In the genomic region with DNA sequence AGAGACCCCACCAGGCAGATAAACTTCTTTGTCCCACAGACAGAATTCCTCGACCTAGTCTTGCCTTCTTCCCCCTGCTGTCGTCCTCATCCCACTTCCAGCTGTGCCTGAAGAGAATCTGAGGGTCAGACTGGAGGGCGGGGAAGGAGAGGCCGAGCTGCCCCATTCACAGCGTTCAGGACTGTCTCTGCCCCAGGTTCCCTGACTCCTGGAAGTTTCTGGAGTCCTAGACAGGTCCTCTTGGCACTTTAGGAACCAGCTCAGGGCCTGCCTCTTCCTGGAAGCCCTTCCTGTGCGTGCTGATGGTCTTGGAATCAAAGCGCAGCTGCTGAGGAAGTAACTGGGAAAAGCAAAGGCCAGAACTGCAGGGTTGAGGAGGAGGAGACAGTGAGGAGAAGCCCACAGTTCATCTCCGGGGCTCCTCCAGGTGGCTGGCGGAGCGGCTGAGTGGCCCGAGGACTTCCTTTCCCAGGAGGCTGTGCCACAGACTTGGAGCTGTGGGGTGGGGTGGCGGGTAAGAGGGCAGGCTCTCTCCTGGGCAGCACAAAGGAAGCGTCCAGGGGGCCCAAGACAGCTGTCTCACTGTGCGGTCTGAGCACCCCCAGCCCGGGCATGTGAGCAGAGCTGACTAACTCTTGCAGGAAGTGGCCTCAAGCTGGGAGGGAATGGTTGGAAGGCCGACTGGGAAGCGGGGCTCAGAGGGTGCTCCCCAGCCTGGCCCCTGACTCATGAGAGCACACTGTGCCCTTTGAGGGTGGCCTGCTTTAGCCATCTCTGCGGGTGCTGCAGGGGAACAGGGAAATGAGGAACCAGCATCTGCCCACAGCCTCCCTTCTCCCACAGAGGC, we compare ENCODE assay signal across 12 cellular contexts. TPM values are rescaled to one million over a fixed set of nuclear protein-coding genes. Genes with fewer than 3 reads are reported as not detected.
DNase-seq lines count a peak whose midpoint lies in the region; ATAC-seq and TF ChIP-seq lines count a peak whose summit lies in the region.
"Had no signal": no experiment of that assay in that cellular context is flagged by ENCODE, and none has a peak within 500 bp of the region (broad histone marks: within the 10 kb centered on the region; RNA-seq: fewer than 3 reads in every experiment).

No MANE protein-coding gene starts in this region.

- H3K36me3 ChIP-seq in RWPE2 (ENCODE audit: low read depth), result no peaks in the 10 kb centered on the region
- H3K36me3 ChIP-seq: gastrocnemius medialis, neutrophil had no signal

- H2BK5ac ChIP-seq in H9 (ENCODE audit: insufficient read length, low read length), result no peak overlapping the region

- no peak overlapping the region for H3K56ac ChIP-seq in H9 (ENCODE audit: insufficient read length, low read depth, low read length)

- no peak overlapping the region for H2AK5ac ChIP-seq in H9 (ENCODE audit: insufficient read length, low read length)

- peak overlapping the region; percentile 40 for H3K18ac ChIP-seq in H9 (ENCODE audit: insufficient read length, low read depth, low read length)

- H3K4me1 Mint-ChIP-seq in H9, result peaks cover 47 to 48% of the 10 kb centered on the region in 2 experiments

- H3K27ac ChIP-seq in H9 (ENCODE audit: insufficient read length, low read depth, low read length) (no peak overlapping the region), RWPE2 (ENCODE audit: poor library complexity, severe bottlenecking) (peak overlapping the region; percentile 91)
- H3K27ac ChIP-seq: gastrocnemius medialis, neutrophil, VCaP had no signal

- H2BK120ac ChIP-seq in H9 (ENCODE audit: low read depth, low read length, poor library complexity, severe bottlenecking), result no peak overlapping the region

- H3K23me2 ChIP-seq in H9 (ENCODE audit: insufficient read length, low read depth, low read length, poor library complexity, severe bottlenecking), result no peaks in the 10 kb centered on the region

- ATAC-seq in RWPE2 (ENCODE audit: low read depth) (peak; percentile 52), GM19397 (IDR thresholded peaks at IDR 0.05; ENCODE audit: unreplicated experiment) (no peak), GM18519 (IDR thresholded peaks at IDR 0.05; ENCODE audit: low FRiP score, unreplicated experiment) (no peak)
- ATAC-seq: gastrocnemius medialis had no signal

- H4K5ac ChIP-seq in H9 (ENCODE audit: insufficient read length, low read depth, low read length), result no peak overlapping the region

- H2AFZ ChIP-seq in H9 (ENCODE audit: low read length), result no peak overlapping the region

- no CpG with 5 or more reads among the region's 18 CpGs for WGBS in H9 (ENCODE audit: extremely low coverage, insufficient read length, low lambda C conversion rate)

- H3K79me2 ChIP-seq in H9 (ENCODE audit: insufficient read depth, low read length), result no peaks in the 10 kb centered on the region

- H3K79me1 ChIP-seq in H9 (ENCODE audit: insufficient read depth, low read depth, low read length, poor library complexity, severe bottlenecking), result no peaks in the 10 kb centered on the region

- H2BK20ac ChIP-seq in H9 (ENCODE audit: low read depth, low read length, poor library complexity, severe bottlenecking), result no peak overlapping the region

- H4K20me1 ChIP-seq in H9 (ENCODE audit: control insufficient read depth, insufficient read depth, insufficient read length), result no peaks in the 10 kb centered on the region

- H3K9me3 Mint-ChIP-seq in H9, result no peaks in the 10 kb centered on the region; a peak in 1 of 5 replicates

- no peak overlapping the region for H3K4me3 ChIP-seq in RWPE2 (ENCODE audit: severe bottlenecking)
- H3K4me3 ChIP-seq: gastrocnemius medialis had no signal

- no peaks in the 10 kb centered on the region for H3K36me3 Mint-ChIP-seq in H9 (ENCODE audit: insufficient read depth in 1 of 3, low read depth in 3 of 3)
- H3K36me3 Mint-ChIP-seq: activated naive CD8-positive, alpha-beta T cell had no signal

- no peak overlapping the region for H2BK12ac ChIP-seq in H9 (ENCODE audit: insufficient read length, low read depth, low read length)

- peak overlapping the region; percentile 52; the same call in 1 of the 2 replicates for H3K14ac ChIP-seq in H9 (ENCODE audit: insufficient read depth, low read length)

- no peak overlapping the region for H4K91ac ChIP-seq in H9 (ENCODE audit: insufficient read length, low read depth, low read length)

- TF ChIP-seq CTCF in H9 (conservative IDR thresholded peaks at IDR 0.05), result no peak
- TF ChIP-seq CTCF in RWPE2 (IDR thresholded peaks at IDR 0.05; ENCODE audit: poor library complexity, severe bottlenecking), result no peak

- H3K4me1 ChIP-seq in H9 (ENCODE audit: insufficient read depth, low read length) (no peaks in the 10 kb centered on the region), RWPE2 (ENCODE audit: insufficient read depth, poor library complexity, severe bottlenecking) (peaks cover 52% of the 10 kb centered on the region)
- H3K4me1 ChIP-seq: gastrocnemius medialis had no signal

- no peak overlapping the region for H4K8ac ChIP-seq in H9 (replicated peaks; ENCODE audit: insufficient read length, low read depth, low read length)

- H3K4ac ChIP-seq in H9 (ENCODE audit: low read depth, low read length), result no peak overlapping the region

- H3K9me3 ChIP-seq in H9 (ENCODE audit: control insufficient read depth, low read depth, low read length) (no peaks in the 10 kb centered on the region), RWPE2 (ENCODE audit: severe bottlenecking) (no peaks in the 10 kb centered on the region)
- H3K9me3 ChIP-seq: gastrocnemius medialis, neutrophil had no signal

- H3K27ac Mint-ChIP-seq in H9, result peak overlapping the region in 1 of 3 experiments; percentile 75; a peak in 1 of 7 replicates
- H3K27ac Mint-ChIP-seq: activated naive CD8-positive, alpha-beta T cell had no signal

- no peak overlapping the region for H3K23ac ChIP-seq in H9 (ENCODE audit: insufficient read length, low read depth, low read length)

- no peak for DNase-seq in H9
- DNase-seq in RWPE2 (ENCODE audit: low spot score), result peak; percentile 85
- DNase-seq in foreskin melanocyte, result peak; percentile 25
- peak; percentile 8 for DNase-seq in pons (ENCODE audit: low spot score)
- no peak for DNase-seq in superior temporal gyrus (ENCODE audit: extremely low spot score)
- DNase-seq in ecto neural progenitor cell (ENCODE audit: low spot score), result no peak
- DNase-seq: gastrocnemius medialis had no signal

- H3K4me3 Mint-ChIP-seq in H9, result no peak overlapping the region
- H3K4me3 Mint-ChIP-seq: activated naive CD8-positive, alpha-beta T cell had no signal

- no peak overlapping the region for H3K4me2 ChIP-seq in H9 (ENCODE audit: insufficient read depth, insufficient read length, low read length)

- peaks cover 5% of the 10 kb centered on the region for H3K27me3 Mint-ChIP-seq in H9 (ENCODE audit: low read depth)
- H3K27me3 Mint-ChIP-seq: activated naive CD8-positive, alpha-beta T cell had no signal

- H3K27me3 ChIP-seq in H9 (ENCODE audit: insufficient read depth, low read length) (no peaks in the 10 kb centered on the region), RWPE2 (ENCODE audit: insufficient read depth, poor library complexity, severe bottlenecking) (no peaks in the 10 kb centered on the region)
- H3K27me3 ChIP-seq: gastrocnemius medialis had no signal

- H3K9ac ChIP-seq in H9 (ENCODE audit: extremely low read depth, insufficient read length, low read length), result no peak overlapping the region

- no peak overlapping the region for H3T11ph ChIP-seq in H9 (ENCODE audit: low read length)

- H2BK15ac ChIP-seq in H9 (ENCODE audit: low read depth, low read length), result no peak overlapping the region

RNA-seq across cellular contexts. Expression of a gene that starts 39.5 kb away (rescaled TPM):
- total RNA-seq in H9 (2021), result 22.3 and 25.1 TPM in 2 replicates

Comparison
In these comparisons a context has a peak if more than half of its experiments do, and no peak if none do; other contexts are left out.
1. DNase-seq: peak in RWPE2 (single experiment), foreskin melanocyte (single experiment) and pons (single experiment); none in H9 (single experiment), superior temporal gyrus (single experiment) and ecto neural progenitor cell (single experiment).